In the genomic region with DNA sequence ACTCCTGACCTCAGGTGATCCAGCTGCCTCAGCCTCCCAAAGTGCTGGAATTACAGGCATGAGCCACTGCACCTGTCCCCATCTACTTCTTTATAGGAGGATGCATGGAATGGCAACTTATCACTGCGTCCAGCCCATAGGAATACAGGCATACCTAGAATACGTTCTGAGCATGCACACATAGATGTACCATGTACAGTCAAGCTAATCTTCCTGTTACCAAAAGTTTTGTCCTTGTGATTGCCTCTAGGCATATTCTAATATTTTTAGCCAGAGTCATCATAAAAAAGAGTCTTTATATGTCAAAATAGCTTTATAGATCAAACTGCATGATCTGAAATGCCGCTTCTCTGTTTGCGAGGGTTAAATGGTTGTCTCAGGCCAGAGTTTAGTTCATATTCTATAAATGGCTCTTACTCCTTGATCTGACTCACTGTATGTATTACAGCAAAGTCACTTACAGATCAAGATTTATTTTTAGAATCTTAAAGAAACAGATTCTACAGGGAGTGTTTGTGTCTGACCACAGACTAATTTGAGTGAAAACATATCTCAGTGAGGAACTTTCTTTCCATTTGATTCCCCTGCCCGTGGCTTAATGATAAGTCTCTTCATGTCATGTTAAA, we compare ENCODE assay signal across 13 cellular contexts.
DNase-seq lines count a peak whose midpoint lies in the region; ATAC-seq and TF ChIP-seq lines count a peak whose summit lies in the region.
"Had no signal": no experiment of that assay in that cellular context is flagged by ENCODE, and none has a peak within 500 bp of the region (broad histone marks: within the 10 kb centered on the region; RNA-seq: fewer than 3 reads in every experiment).

No MANE protein-coding gene starts in this region.

- POLR2A ChIA-PET in PC-9 (lab: Charles Lee; ENCODE audit: unreplicated experiment), result no interaction called here

- H3K27ac ChIP-seq in PC-9, result 0 out of 2 replicates have a peak overlapping the region, but pooled peaks have one; percentile 10
- no peak overlapping the region for H3K27ac ChIP-seq in breast epithelium

- H3K4me3 ChIP-seq in PC-9 (no peak overlapping the region), fibroblast of pulmonary artery (replicated peaks; ENCODE audit: low read depth, low read length) (no peak overlapping the region), skeletal muscle satellite cell (ENCODE audit: low read length) (no peak overlapping the region), breast epithelium (no peak overlapping the region)

- TF ChIP-seq CTCF in GM13977 (IDR thresholded peaks at IDR 0.05; ENCODE audit: extremely low read depth, insufficient read depth, missing control alignments) (no peak), PC-9 (conservative IDR thresholded peaks at IDR 0.05) (no peak), fibroblast of pulmonary artery (IDR thresholded peaks at IDR 0.05; ENCODE audit: low read length, missing control alignments) (no peak), breast epithelium (IDR thresholded peaks at IDR 0.05) (no peak)

- TF ChIP-seq POLR2A in breast epithelium (IDR thresholded peaks at IDR 0.05), result no peak

- DNase-seq in GM13977 (ENCODE audit: low spot score), result peak; percentile 15
- peak in 1 of 2 experiments; percentile 60 for DNase-seq in PC-9
- DNase-seq in fibroblast of pulmonary artery (ENCODE audit: low read depth), result peak; percentile 43
- DNase-seq in stimulated activated naive CD8-positive, alpha-beta T cell treated with anti-CD3 and anti-CD28 coated beads, Interleukin-15, Interleukin-2, amounts not matched to agents 100 U/mL and 50 U/mL, for 24 hours, result no peak
- DNase-seq in breast epithelium (ENCODE audit: low spot score in 2 of 2), result no peak
- no peak for DNase-seq in NCI-H2029 (lab: John Stamatoyannopoulos, UW)
- DNase-seq: activated CD8-positive, alpha-beta T cell treated with anti-CD3 and anti-CD28 coated beads, Interleukin-2, amount 10 ng/mL, durations not matched to agents 7 days and 5 days; endodermal cell; nephron progenitor cell; NK-92 treated with Interleukin-12 subunit alpha and Interleukin-12 subunit beta, amount 100 ng/mL, for 24 hours had no signal

- peaks cover 3% of the 10 kb centered on the region; the same call in 1 of the 2 replicates for H3F3A ChIP-seq in PC-9 (ENCODE audit: insufficient read depth, low read depth)

- peak overlapping the region; percentile 25 for H3K9ac ChIP-seq in skeletal muscle satellite cell (ENCODE audit: low read depth, low read length)

- no peak for ATAC-seq in HG02870 (IDR thresholded peaks at IDR 0.05; ENCODE audit: unreplicated experiment)
- no peak for ATAC-seq in stimulated activated naive CD8-positive, alpha-beta T cell treated with anti-CD3 and anti-CD28 coated beads, Interleukin-15, Interleukin-2, amounts not matched to agents 100 U/mL and 50 U/mL, for 24 hours
- ATAC-seq: activated CD8-positive, alpha-beta T cell treated with anti-CD3 and anti-CD28 coated beads, Interleukin-2, amount 10 ng/mL, durations not matched to agents 7 days and 5 days; stimulated activated memory B cell treated with anti-CD40 and anti-IgM and Interleukin-4, amounts not matched to agents 10 μg/mL and 1 μg/mL and 100 μg/mL, for 72 hours had no signal

- no peaks in the 10 kb centered on the region for H3K9me3 ChIP-seq in PC-9 (ENCODE audit: insufficient read depth, low read depth)
- no peaks in the 10 kb centered on the region for H3K9me3 ChIP-seq in skeletal muscle satellite cell (replicated peaks; ENCODE audit: low read length)
- H3K9me3 ChIP-seq in breast epithelium, result no peaks in the 10 kb centered on the region

- no peak overlapping the region; the same call in 1 of the 2 replicates for H3K4me2 ChIP-seq in PC-9
- peak overlapping the region; percentile 40 for H3K4me2 ChIP-seq in skeletal muscle satellite cell (ENCODE audit: low read length)

- in situ Hi-C loops in GM13977 (cut with MboI; ENCODE audit: low pct_unique_long_range_greater_than_20kb, low sequenced_read_pairs, unreplicated experiment), result loop anchor here (10.0 kb wide), 2 partner anchors 228 to 232 kb away; no protein-coding TSS in a partner anchor

- H3K27me3 ChIP-seq in PC-9 (ENCODE audit: insufficient read depth, low read depth), result no peaks in the 10 kb centered on the region
- H3K27me3 ChIP-seq in skeletal muscle satellite cell (ENCODE audit: control insufficient read depth, insufficient read depth, low read length), result no peaks in the 10 kb centered on the region
- H3K27me3 ChIP-seq in breast epithelium, result no peaks in the 10 kb centered on the region

- H3K36me3 ChIP-seq in PC-9 (ENCODE audit: low read depth) (no peaks in the 10 kb centered on the region), skeletal muscle satellite cell (ENCODE audit: insufficient read depth, low read length) (no peaks in the 10 kb centered on the region), breast epithelium (no peaks in the 10 kb centered on the region)

- intact Hi-C loops in PC-9 (cut with micrococcal nuclease; ENCODE audit: unreplicated experiment) (loop anchor here (10.0 kb wide), 1 partner anchor 118 kb away; no protein-coding TSS in a partner anchor), breast epithelium (cut with DNase I; ENCODE audit: low total_unique reads) (no loop called here)

- H3K4me1 ChIP-seq in PC-9 (replicated peaks; ENCODE audit: insufficient read depth) (peaks cover 28% of the 10 kb centered on the region), skeletal muscle satellite cell (ENCODE audit: control insufficient read depth, insufficient read depth, low read length) (peaks cover 34% of the 10 kb centered on the region), breast epithelium (no peaks in the 10 kb centered on the region)

- no peaks in the 10 kb centered on the region for H4K20me1 ChIP-seq in PC-9 (ENCODE audit: insufficient read depth)

- H3K79me2 ChIP-seq in PC-9 (ENCODE audit: low read depth), result no peaks in the 10 kb centered on the region

- CTCF ChIA-PET in PC-9 (lab: Charles Lee), result no interaction called here

- H2AFZ ChIP-seq in PC-9, result no peak overlapping the region

- H3K9me2 ChIP-seq in PC-9 (ENCODE audit: insufficient read depth), result no peaks in the 10 kb centered on the region

- no TSS peak for BruUV-seq in PC-9 (replicated peaks; lab: Mats Ljungman, UMichigan)

Comparison
In these comparisons a context has a peak if more than half of its experiments do, and no peak if none do; other contexts are left out.
1. DNase-seq: peak in GM13977 (single experiment) and fibroblast of pulmonary artery (single experiment); none in stimulated activated naive CD8-positive, alpha-beta T cell treated with anti-CD3 and anti-CD28 coated beads, Interleukin-15, Interleukin-2, amounts not matched to agents 100 U/mL and 50 U/mL, for 24 hours (single experiment), breast epithelium (0 of 2) and NCI-H2029 (single experiment).